10 cellular contexts compared by ENCODE assay signal in genomic region chr4:144591401-144591800, GRCh38. TPM values are rescaled to one million over a fixed set of nuclear protein-coding genes. Genes with fewer than 3 reads are reported as not detected.
A peak's percentile ranks its signal among the peaks of the same experiment; 100 is the strongest.
DNase-seq lines count a peak whose midpoint lies in the region; ATAC-seq, FAIRE-seq and TF ChIP-seq lines count a peak whose summit lies in the region.
"Had no signal": no experiment of that assay in that cellular context is flagged by ENCODE, and none has a peak within 500 bp of the region (broad histone marks: within the 10 kb centered on the region; RNA-seq: fewer than 3 reads in every experiment).

No MANE protein-coding gene starts in this region.

- peaks cover 6% of the 10 kb centered on the region for H3K4me1 Mint-ChIP-seq in astrocyte (ENCODE audit: low read depth, unreplicated experiment)
- H3K4me1 Mint-ChIP-seq in T-helper 17 cell: no peaks in the 10 kb centered on the region
- H3K4me1 Mint-ChIP-seq in activated CD4-positive, alpha-beta T cell treated with anti-CD3 and anti-CD28 coated beads, Interleukin-2, amount 10 ng/mL, durations not matched to agents 7 days and 5 days: no peaks in the 10 kb centered on the region
- H3K4me1 Mint-ChIP-seq in type B pancreatic cell (ENCODE audit: unreplicated experiment): peaks cover 6% of the 10 kb centered on the region
- H3K4me1 Mint-ChIP-seq: activated CD8-positive, alpha-beta memory T cell treated with anti-CD3 and anti-CD28 coated beads, Interleukin-2, amount 10 ng/mL, durations not matched to agents 7 days and 5 days had no signal

- TF ChIP-seq CTCF in astrocyte (IDR thresholded peaks at IDR 0.05; ENCODE audit: insufficient read depth, low read depth, low read length) (no peak), lower lobe of right lung (IDR thresholded peaks at IDR 0.05) (no peak), type B pancreatic cell (conservative IDR thresholded peaks at IDR 0.05) (no peak)

- ATAC-seq in lower lobe of right lung (peak; percentile 78 to 84), T-helper 17 cell (no peak)
- ATAC-seq: activated CD8-positive, alpha-beta memory T cell treated with anti-CD3 and anti-CD28 coated beads, Interleukin-2, amount 10 ng/mL, durations not matched to agents 7 days and 5 days had no signal

- no peaks in the 10 kb centered on the region for H3K79me2 ChIP-seq in astrocyte (ENCODE audit: insufficient read depth, low read length)

- H3K27me3 Mint-ChIP-seq in astrocyte (ENCODE audit: low read depth, unreplicated experiment) (no peaks in the 10 kb centered on the region), T-helper 17 cell (no peaks in the 10 kb centered on the region), type B pancreatic cell (no peaks in the 10 kb centered on the region)
- no peaks in the 10 kb centered on the region for H3K27me3 Mint-ChIP-seq in activated CD4-positive, alpha-beta T cell treated with anti-CD3 and anti-CD28 coated beads, Interleukin-2, amount 10 ng/mL, durations not matched to agents 7 days and 5 days
- H3K27me3 Mint-ChIP-seq: activated CD8-positive, alpha-beta memory T cell treated with anti-CD3 and anti-CD28 coated beads, Interleukin-2, amount 10 ng/mL, durations not matched to agents 7 days and 5 days had no signal

- H3K27ac Mint-ChIP-seq in astrocyte (ENCODE audit: unreplicated experiment) (peak overlapping the region; percentile 82), T-helper 17 cell (no peak overlapping the region), type B pancreatic cell (no peak overlapping the region)
- H3K27ac Mint-ChIP-seq in activated CD4-positive, alpha-beta T cell treated with anti-CD3 and anti-CD28 coated beads, Interleukin-2, amount 10 ng/mL, durations not matched to agents 7 days and 5 days: no peak overlapping the region
- H3K27ac Mint-ChIP-seq: activated CD8-positive, alpha-beta memory T cell treated with anti-CD3 and anti-CD28 coated beads, Interleukin-2, amount 10 ng/mL, durations not matched to agents 7 days and 5 days had no signal

- H3K36me3 ChIP-seq in MG63: no peaks in the 10 kb centered on the region
- no peaks in the 10 kb centered on the region for H3K36me3 ChIP-seq in astrocyte (ENCODE audit: insufficient read depth, low read length)
- H3K36me3 ChIP-seq in lower lobe of right lung: no peaks in the 10 kb centered on the region
- no peaks in the 10 kb centered on the region for H3K36me3 ChIP-seq in effector memory CD4-positive, alpha-beta T cell (ENCODE audit: control insufficient read depth, insufficient read depth, low read length)

- H3K4me1 ChIP-seq in astrocyte (ENCODE audit: insufficient read depth, low read length) (peaks cover 7% of the 10 kb centered on the region), lower lobe of right lung (no peaks in the 10 kb centered on the region)
- H3K4me1 ChIP-seq in effector memory CD4-positive, alpha-beta T cell (ENCODE audit: control insufficient read depth, insufficient read depth, low read length, poor library complexity, severe bottlenecking): no peaks in the 10 kb centered on the region

- H3K4me3 ChIP-seq in MG63: no peak overlapping the region
- no peak overlapping the region for H3K4me3 ChIP-seq in astrocyte (ENCODE audit: insufficient read depth, low read depth, low read length)
- no peak overlapping the region for H3K4me3 ChIP-seq in lower lobe of right lung
- H3K4me3 ChIP-seq in effector memory CD4-positive, alpha-beta T cell (ENCODE audit: insufficient read depth, low read depth, low read length, poor library complexity, severe bottlenecking): no peak overlapping the region

- H3K9ac ChIP-seq in astrocyte (ENCODE audit: low read length): no peak overlapping the region

- CTCF ChIA-PET in activated CD4-positive, alpha-beta T cell treated with anti-CD3 and anti-CD28 coated beads, Interleukin-2, amount 10 ng/mL, durations not matched to agents 7 days and 5 days (lab: Charles Lee): no interaction called here

- H3K36me3 Mint-ChIP-seq in astrocyte (ENCODE audit: low read depth, unreplicated experiment) (no peaks in the 10 kb centered on the region), T-helper 17 cell (ENCODE audit: low read depth) (no peaks in the 10 kb centered on the region), type B pancreatic cell (no peaks in the 10 kb centered on the region)
- no peaks in the 10 kb centered on the region for H3K36me3 Mint-ChIP-seq in activated CD4-positive, alpha-beta T cell treated with anti-CD3 and anti-CD28 coated beads, Interleukin-2, amount 10 ng/mL, durations not matched to agents 7 days and 5 days (ENCODE audit: low read depth)
- H3K36me3 Mint-ChIP-seq: activated CD8-positive, alpha-beta memory T cell treated with anti-CD3 and anti-CD28 coated beads, Interleukin-2, amount 10 ng/mL, durations not matched to agents 7 days and 5 days had no signal

- intact Hi-C loops in lower lobe of right lung (cut with DNase I): no loop called here

- H3K27me3 ChIP-seq in MG63: no peaks in the 10 kb centered on the region
- H3K27me3 ChIP-seq in astrocyte (ENCODE audit: insufficient read depth, low read length): no peaks in the 10 kb centered on the region
- H3K27me3 ChIP-seq in lower lobe of right lung (ENCODE audit: low read depth): no peaks in the 10 kb centered on the region
- no peaks in the 10 kb centered on the region for H3K27me3 ChIP-seq in effector memory CD4-positive, alpha-beta T cell (replicated peaks; ENCODE audit: control insufficient read depth, insufficient read depth, low read length, poor library complexity, severe bottlenecking)

- H3K9me3 Mint-ChIP-seq in astrocyte (ENCODE audit: unreplicated experiment) (peaks cover 3% of the 10 kb centered on the region), type B pancreatic cell (peaks cover 9% of the 10 kb centered on the region)
- H3K9me3 Mint-ChIP-seq in activated CD4-positive, alpha-beta T cell treated with anti-CD3 and anti-CD28 coated beads, Interleukin-2, amount 10 ng/mL, durations not matched to agents 7 days and 5 days: peaks cover 4% of the 10 kb centered on the region

- POLR2A ChIA-PET in activated CD4-positive, alpha-beta T cell treated with anti-CD3 and anti-CD28 coated beads, Interleukin-2, amount 10 ng/mL, durations not matched to agents 7 days and 5 days (lab: Charles Lee): no interaction called here

- DNase-seq in Daoy (ENCODE audit: low read depth) (peak; percentile 53), MG63 (peak; percentile 44), astrocyte (ENCODE audit: low read depth) (peak; percentile 75), lower lobe of right lung (peak; percentile 36), T-helper 17 cell (no peak), type B pancreatic cell (ENCODE audit: extremely low spot score, unreplicated experiment) (no peak)
- DNase-seq in activated CD4-positive, alpha-beta T cell treated with anti-CD3 and anti-CD28 coated beads, Interleukin-2, amount 10 ng/mL, durations not matched to agents 7 days and 5 days: no peak
- no peak for DNase-seq in effector memory CD4-positive, alpha-beta T cell
- DNase-seq: activated CD8-positive, alpha-beta memory T cell treated with anti-CD3 and anti-CD28 coated beads, Interleukin-2, amount 10 ng/mL, durations not matched to agents 7 days and 5 days; effector CD8-positive, alpha-beta T cell had no signal

- FAIRE-seq in astrocyte (lab: Jason Lieb, UNC): peak; percentile 81

- H3K4me3 Mint-ChIP-seq in astrocyte (ENCODE audit: unreplicated experiment): no peak overlapping the region
- no peak overlapping the region for H3K4me3 Mint-ChIP-seq in T-helper 17 cell
- no peak overlapping the region for H3K4me3 Mint-ChIP-seq in activated CD4-positive, alpha-beta T cell treated with anti-CD3 and anti-CD28 coated beads, Interleukin-2, amount 10 ng/mL, durations not matched to agents 7 days and 5 days
- no peak overlapping the region for H3K4me3 Mint-ChIP-seq in type B pancreatic cell
- H3K4me3 Mint-ChIP-seq: activated CD8-positive, alpha-beta memory T cell treated with anti-CD3 and anti-CD28 coated beads, Interleukin-2, amount 10 ng/mL, durations not matched to agents 7 days and 5 days had no signal

- H3K27ac ChIP-seq in astrocyte (ENCODE audit: low read depth, low read length) (no peak overlapping the region), lower lobe of right lung (no peak overlapping the region)
- H3K27ac ChIP-seq in effector memory CD4-positive, alpha-beta T cell (ENCODE audit: insufficient read depth, low read length, poor library complexity, severe bottlenecking): no peak overlapping the region

- H3K9me3 ChIP-seq in MG63 (no peaks in the 10 kb centered on the region), astrocyte (ENCODE audit: insufficient read depth, low read depth, low read length) (no peaks in the 10 kb centered on the region), lower lobe of right lung (no peaks in the 10 kb centered on the region), T-helper 17 cell (ENCODE audit: control insufficient read depth, low read length, poor library complexity, severe bottlenecking) (no peaks in the 10 kb centered on the region)
- no peaks in the 10 kb centered on the region for H3K9me3 ChIP-seq in effector memory CD4-positive, alpha-beta T cell (ENCODE audit: control insufficient read depth, low read length)

- no peaks in the 10 kb centered on the region for H4K20me1 ChIP-seq in astrocyte (ENCODE audit: insufficient read depth, low read length)

- no peak overlapping the region for H3K4me2 ChIP-seq in astrocyte (ENCODE audit: low read length)

- peak overlapping the region; percentile 30 for H2AFZ ChIP-seq in astrocyte (ENCODE audit: low read depth, low read length)

RNA-seq across cellular contexts. Expression of gene HHIP, which starts 54.6 kb away (rescaled TPM):
- 7.6 and 9.5 TPM in 2 replicates for total RNA-seq in Daoy (2014; rRNA removed; shearing (Covaris generic))
- not detected in 2 replicates for total RNA-seq in MG63 (2014; rRNA removed; shearing (Covaris generic); ENCODE audit: low replicate concordance)
- 4.0 and 6.3 TPM in 2 replicates for total RNA-seq in astrocyte
- 172 TPM for total RNA-seq in lower lobe of right lung
- not detected for total RNA-seq in T-helper 17 cell
- total RNA-seq in activated CD4-positive, alpha-beta T cell treated with anti-CD3 and anti-CD28 coated beads, Interleukin-2, amount 10 ng/mL, durations not matched to agents 7 days and 5 days: not detected
- total RNA-seq in type B pancreatic cell (ENCODE audit: low replicate concordance): 5.6 and 29.6 TPM in 2 replicates
- total RNA-seq: activated CD8-positive, alpha-beta memory T cell treated with anti-CD3 and anti-CD28 coated beads, Interleukin-2, amount 10 ng/mL, durations not matched to agents 7 days and 5 days had no signal

Comparison
In these comparisons a context has a peak if more than half of its experiments do, and no peak if none do; other contexts are left out.
1. DNase-seq: peak in Daoy (single experiment), MG63 (single experiment), astrocyte (single experiment) and lower lobe of right lung (single experiment); none in T-helper 17 cell (0 of 3), activated CD4-positive, alpha-beta T cell treated with anti-CD3 and anti-CD28 coated beads, Interleukin-2, amount 10 ng/mL, durations not matched to agents 7 days and 5 days (single experiment), effector memory CD4-positive, alpha-beta T cell (0 of 3) and type B pancreatic cell (single experiment).